ENCODE assay signal across 22 cellular contexts in the genomic region with DNA sequence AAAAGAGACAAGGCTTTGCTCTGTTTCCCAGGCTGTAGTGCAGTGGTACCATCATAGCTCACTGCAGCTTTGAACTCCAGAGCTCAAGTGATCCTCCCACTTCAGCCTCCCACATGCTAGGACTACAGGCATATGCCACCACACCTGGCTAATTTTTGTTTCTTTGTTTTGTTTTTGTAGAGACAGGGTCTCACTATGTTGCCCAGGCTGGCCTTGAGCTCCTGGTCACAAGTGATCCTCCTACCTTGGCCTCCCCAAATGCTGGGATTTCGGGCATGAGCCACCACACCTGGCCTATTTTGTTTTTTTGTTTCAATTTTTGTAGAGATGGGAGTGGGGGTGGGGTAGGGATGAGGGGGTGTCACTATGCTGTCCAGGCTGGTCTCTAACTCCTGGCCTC. TPM values are rescaled to one million over a fixed set of nuclear protein-coding genes. Genes with fewer than 3 reads are reported as not detected.
DNase-seq lines count a peak whose midpoint lies in the region; ATAC-seq, FAIRE-seq and TF ChIP-seq lines count a peak whose summit lies in the region.
"Had no signal": no experiment of that assay in that cellular context is flagged by ENCODE, and none has a peak within 500 bp of the region (broad histone marks: within the 10 kb centered on the region; RNA-seq: fewer than 3 reads in every experiment).

No MANE protein-coding gene starts in this region.

- H4K20me1 ChIP-seq in DND-41 (ENCODE audit: insufficient read depth, low read length), result no peaks in the 10 kb centered on the region
- H4K20me1 ChIP-seq in Loucy (ENCODE audit: insufficient read depth, low read length, poor library complexity, severe bottlenecking), result no peaks in the 10 kb centered on the region
- no peaks in the 10 kb centered on the region for H4K20me1 ChIP-seq in H1 (replicated peaks in 1 of 2; ENCODE audit: control insufficient read depth in 1 of 2, insufficient read depth in 2 of 2, low read length in 2 of 2)
- H4K20me1 ChIP-seq: BLaER1 treated with 17β-estradiol and CSF1 and Interleukin-3, amounts not matched to agents 10 nM and 100 nM had no signal

- no peak overlapping the region for H3K56ac ChIP-seq in H1 (replicated peaks; ENCODE audit: insufficient read length, low read depth, low read length)

- no peak overlapping the region for H4K91ac ChIP-seq in H1 (replicated peaks; ENCODE audit: insufficient read length, low read length)

- H3K14ac ChIP-seq in H1 (ENCODE audit: insufficient read length), result no peak overlapping the region

- CTCF ChIA-PET in H1 (lab: Charles Lee; ENCODE audit: partially characterized antibody), result interaction anchor here (0.5 to 13.7 kb wide), 19 partner anchors 9 to 698 kb away, joined by 3 to 259 read pairs (median 3); no protein-coding TSS in a partner anchor

- WGBS in H1 (ENCODE audit: extremely low coverage in 1 of 2, insufficient coverage in 1 of 2, insufficient read length in 1 of 2, insufficient replicate concordance in 2 of 2, low coverage in 1 of 2, low lambda C conversion rate in 2 of 2, missing lambda C conversion rate in 1 of 2), 2 experiments, result 100% methylated on average over 1 of the region's 1 CpG; no CpG with 5 or more reads in 1 of the 2 experiments
- 69 to 73% methylated on average over 1 of the region's 1 CpG for WGBS in testis, 2 donors

- no peak overlapping the region for H2BK5ac ChIP-seq in H1 (ENCODE audit: low read depth, low read length)

- H2AK5ac ChIP-seq in H1 (ENCODE audit: low read depth, low read length), result 0 out of 2 replicates have a peak overlapping the region, but pooled peaks have one; percentile 58

- no peaks in the 10 kb centered on the region for H3K23me2 ChIP-seq in H1 (ENCODE audit: low read depth, low read length)

- no peak overlapping the region for H3K4me3 ChIP-seq in DND-41 (ENCODE audit: low read depth in 1 of 2, low read length in 2 of 2)
- no peak overlapping the region for H3K4me3 ChIP-seq in Loucy (ENCODE audit: low read length, poor library complexity, severe bottlenecking)
- no peak overlapping the region for H3K4me3 ChIP-seq in H1 (ENCODE audit: extremely low read depth in 1 of 4, insufficient read depth in 2 of 4, low read depth in 3 of 4, low read length in 4 of 4)
- no peak overlapping the region for H3K4me3 ChIP-seq in ascending aorta
- H3K4me3 ChIP-seq in testis, result no peak overlapping the region
- H3K4me3 ChIP-seq: A549; BLaER1 treated with 17β-estradiol and CSF1 and Interleukin-3, amounts not matched to agents 10 nM and 100 nM; GM23248 had no signal

- H4K8ac ChIP-seq in H1 (ENCODE audit: extremely low read depth, insufficient read depth, low read length), result no peak overlapping the region

- intact Hi-C loops in ascending aorta (cut with DNase I) (no loop called here), testis (cut with DNase I; ENCODE audit: low total_unique reads) (no loop called here)

- no peak overlapping the region for H2BK20ac ChIP-seq in H1 (ENCODE audit: low read length)

- no peak overlapping the region for H3K27ac ChIP-seq in DND-41 (ENCODE audit: low read length)
- no peak overlapping the region for H3K27ac ChIP-seq in H1 (ENCODE audit: low read depth, low read length)
- no peak overlapping the region for H3K27ac ChIP-seq in ascending aorta
- H3K27ac ChIP-seq in testis, result no peak overlapping the region
- H3K27ac ChIP-seq: A549; BLaER1 treated with 17β-estradiol and CSF1 and Interleukin-3, amounts not matched to agents 10 nM and 100 nM; GM23248 had no signal

- TF ChIP-seq CTCF in DND-41 (IDR thresholded peaks at IDR 0.05; ENCODE audit: borderline replicate concordance, extremely low read depth, low read length, poor library complexity, severe bottlenecking) (no peak), Loucy (conservative IDR thresholded peaks at IDR 0.05; ENCODE audit: low read length) (no peak), H1 (IDR thresholded peaks at IDR 0.05; ENCODE audit: control extremely low read depth in 1 of 3, insufficient read depth in 1 of 3, low read depth in 1 of 3, low read length in 3 of 3) (no peak), ascending aorta (IDR thresholded peaks at IDR 0.05) (no peak), testis (IDR thresholded peaks at IDR 0.05) (no peak), GM10266 (IDR thresholded peaks at IDR 0.05; ENCODE audit: control insufficient read depth, insufficient read depth, low read depth, missing control alignments) (no peak)

- H3K9me3 ChIP-seq in DND-41 (ENCODE audit: insufficient read depth, low read length, severe bottlenecking) (no peaks in the 10 kb centered on the region), Loucy (ENCODE audit: insufficient read depth, low read depth, low read length) (no peaks in the 10 kb centered on the region), H1 (ENCODE audit: insufficient read depth in 2 of 2, low read depth in 1 of 2, low read length in 1 of 2) (no peaks in the 10 kb centered on the region), ascending aorta (no peaks in the 10 kb centered on the region), testis (no peaks in the 10 kb centered on the region)
- H3K9me3 ChIP-seq: A549; BE2C; BLaER1 treated with 17β-estradiol and CSF1 and Interleukin-3, amounts not matched to agents 10 nM and 100 nM had no signal

- no peaks in the 10 kb centered on the region for H3K79me1 ChIP-seq in H1 (ENCODE audit: low read depth, low read length)

- ATAC-seq in DND-41 (ENCODE audit: insufficient read depth, low read depth), result no peak

- no peaks in the 10 kb centered on the region for H3K36me3 ChIP-seq in DND-41 (ENCODE audit: insufficient read depth, low read length)
- no peaks in the 10 kb centered on the region for H3K36me3 ChIP-seq in Loucy (ENCODE audit: insufficient read depth, low read length)
- H3K36me3 ChIP-seq in H1 (ENCODE audit: control insufficient read depth in 2 of 4, insufficient read depth in 4 of 4, low read length in 3 of 4), result no peaks in the 10 kb centered on the region
- H3K36me3 ChIP-seq in ascending aorta, result no peaks in the 10 kb centered on the region
- no peaks in the 10 kb centered on the region for H3K36me3 ChIP-seq in testis (ENCODE audit: low read depth, missing control alignments)
- H3K36me3 ChIP-seq: BE2C; BLaER1 treated with 17β-estradiol and CSF1 and Interleukin-3, amounts not matched to agents 10 nM and 100 nM had no signal

- no peaks in the 10 kb centered on the region for H3K79me2 ChIP-seq in DND-41 (ENCODE audit: insufficient read depth, low read length)
- no peaks in the 10 kb centered on the region for H3K79me2 ChIP-seq in Loucy (ENCODE audit: insufficient read depth, low read length)
- H3K79me2 ChIP-seq in H1 (ENCODE audit: control insufficient read depth in 1 of 2, insufficient read depth in 2 of 2, low read length in 2 of 2), result no peaks in the 10 kb centered on the region

- no peak overlapping the region for H3K9ac ChIP-seq in DND-41 (ENCODE audit: low read depth, low read length)
- H3K9ac ChIP-seq in Loucy (ENCODE audit: low read depth, low read length, poor library complexity, severe bottlenecking), result no peak overlapping the region
- no peak overlapping the region for H3K9ac ChIP-seq in H1 (replicated peaks in 1 of 4; ENCODE audit: extremely low read depth in 1 of 4, low read depth in 3 of 4, low read length in 3 of 4)
- H3K9ac ChIP-seq: BLaER1 treated with 17β-estradiol and CSF1 and Interleukin-3, amounts not matched to agents 10 nM and 100 nM; GM23248 had no signal

- H3K4me1 ChIP-seq in DND-41 (ENCODE audit: insufficient read depth, low read length) (0 out of 2 replicates have a peak, but pooled peaks cover 3% of the 10 kb centered on the region), Loucy (ENCODE audit: insufficient read depth, low read length, poor library complexity, severe bottlenecking) (peaks cover 9% of the 10 kb centered on the region), H1 (replicated peaks in 1 of 4; ENCODE audit: control insufficient read depth in 3 of 4, insufficient read depth in 4 of 4, low read length in 3 of 4) (no peaks in the 10 kb centered on the region), ascending aorta (no peaks in the 10 kb centered on the region), testis (no peaks in the 10 kb centered on the region)
- H3K4me1 ChIP-seq: A549, BE2C had no signal

- no peak overlapping the region for H3K18ac ChIP-seq in H1 (ENCODE audit: extremely low read depth, low read length)

- peaks cover 4% of the 10 kb centered on the region; the same call in 1 of the 2 replicates for H3F3A ChIP-seq in Loucy (ENCODE audit: low read depth)

- no peak overlapping the region for H3K23ac ChIP-seq in H1 (ENCODE audit: insufficient read length)

- H3K27me3 ChIP-seq in DND-41 (ENCODE audit: insufficient read depth, low read length, poor library complexity) (no peaks in the 10 kb centered on the region), Loucy (ENCODE audit: insufficient read depth, low read length, poor library complexity, severe bottlenecking) (no peaks in the 10 kb centered on the region), H1 (replicated peaks in 1 of 4; ENCODE audit: control insufficient read depth in 3 of 4, extremely low read depth in 1 of 4, insufficient read depth in 3 of 4, low read length in 3 of 4) (no peaks in the 10 kb centered on the region), ascending aorta (no peaks in the 10 kb centered on the region), testis (no peaks in the 10 kb centered on the region)
- H3K27me3 ChIP-seq: BE2C; BLaER1 treated with 17β-estradiol and CSF1 and Interleukin-3, amounts not matched to agents 10 nM and 100 nM had no signal

- FAIRE-seq in H1 (lab: Jason Lieb, UNC), result no peak
- FAIRE-seq: D721Med, GM12892 had no signal

- 0 out of 2 replicates have a peak overlapping the region, but pooled peaks have one; percentile 33 for H2BK12ac ChIP-seq in H1 (ENCODE audit: low read depth, low read length)

- H2BK120ac ChIP-seq in H1 (replicated peaks; ENCODE audit: low read depth, low read length), result no peak overlapping the region

- H2AFZ ChIP-seq in DND-41 (ENCODE audit: low read depth, low read length), result peak overlapping the region; percentile 17; the same call in 1 of the 2 replicates
- H2AFZ ChIP-seq in Loucy (ENCODE audit: low read length), result peak overlapping the region; percentile 93; the same call in 1 of the 2 replicates
- no peak overlapping the region for H2AFZ ChIP-seq in H1 (ENCODE audit: low read length)

- TF ChIP-seq POLR2A in H1 (IDR thresholded peaks at IDR 0.05; ENCODE audit: control extremely low read depth in 1 of 2, low read depth in 2 of 2, low read length in 2 of 2), result no peak
- no peak for TF ChIP-seq POLR2A in testis (IDR thresholded peaks at IDR 0.05)

- no peak overlapping the region for H4K5ac ChIP-seq in H1 (ENCODE audit: insufficient read length, low read depth, low read length)

- DNase-seq in DND-41, result no peak
- DNase-seq in H1 (ENCODE audit: low read depth in 1 of 2, low spot score in 2 of 2), result no peak
- DNase-seq in ascending aorta (ENCODE audit: low spot score in 2 of 2), result no peak
- no peak for DNase-seq in testis
- no peak for DNase-seq in GM10266 (ENCODE audit: extremely low spot score)
- DNase-seq: 8988T, ACHN, BE2C, GM23248 had no signal

- no peak overlapping the region for H2BK15ac ChIP-seq in H1 (ENCODE audit: low read length)

- H3K4me2 ChIP-seq in DND-41 (ENCODE audit: insufficient read depth, low read length) (no peak overlapping the region), Loucy (ENCODE audit: low read depth, low read length, poor library complexity, severe bottlenecking) (no peak overlapping the region), H1 (ENCODE audit: insufficient read depth in 1 of 2, low read depth in 2 of 2, low read length in 2 of 2) (no peak overlapping the region)
- H3K4me2 ChIP-seq: A549; BLaER1 treated with 17β-estradiol and CSF1 and Interleukin-3, amounts not matched to agents 10 nM and 100 nM had no signal

- no peak overlapping the region for H3K4ac ChIP-seq in H1 (replicated peaks; ENCODE audit: insufficient read length, low read depth, low read length)

- POLR2A ChIA-PET in H1 (lab: Charles Lee; ENCODE audit: partially characterized antibody), result no interaction called here

- TF ChIP-seq EP300 in H1 (IDR thresholded peaks at IDR 0.05; ENCODE audit: borderline replicate concordance in 1 of 2, low read depth in 2 of 2, low read length in 2 of 2), result no peak

- H3K9me2 ChIP-seq in Loucy (replicated peaks; ENCODE audit: low read depth, low read length), result no peaks in the 10 kb centered on the region

- no peak for TF ChIP-seq RAD21 in H1 (IDR thresholded peaks at IDR 0.05 in 1 of 2, conservative IDR thresholded peaks at IDR 0.05 in 1 of 2; ENCODE audit: low read depth in 2 of 2, low read length in 2 of 2)

RNA-seq across cellular contexts. Expression of gene WDR87, which starts 6.9 kb away (rescaled TPM):
- not detected in 2 replicates for total RNA-seq in H1 (2021; fragmentation: NEBNext Ultra II Directional; extraction: Animal tissue kit (Norgen Biotek cat#: 25700))
- polyA plus RNA-seq in H1 (2011; rRNA removed) (not detected in 2 replicates), testis (ENCODE audit: insufficient read depth, low read depth, low replicate concordance) (22.0 TPM)
- not detected for polyA plus RNA-seq in H1 (2011; cell fraction: cytosol; rRNA removed)
- polyA plus RNA-seq in H1 (2011; cell fraction: nucleus; rRNA removed), result 0.01 TPM
- 0.01 TPM in 1 of 4 replicates, not detected in the others for polyA plus RNA-seq in H1 (2012, experiment 1 of 2)
- not detected for polyA plus RNA-seq in H1 (2012, experiment 2 of 2)
- polyA plus RNA-seq in H1 (2013, experiment 1 of 2), result under 0.01 TPM
- polyA plus RNA-seq in H1 (2013, experiment 2 of 2), result not detected
- polyA minus RNA-seq in H1 (2011; rRNA and poly(A)+ RNA removed), result not detected in 2 replicates
- polyA minus RNA-seq in H1 (2011; cell fraction: cytosol; rRNA and poly(A)+ RNA removed), result not detected
- polyA minus RNA-seq in H1 (2011; cell fraction: nucleus; rRNA and poly(A)+ RNA removed), result not detected
- total RNA-seq in ascending aorta (not detected), testis (10 to 100 TPM; 12.1 to 15.3 TPM)
- total RNA-seq: CD4-positive, alpha-beta T cell; CD8-positive, alpha-beta memory T cell; Daoy; G401; GM23248; H4; H9; HFFc6 had no signal
- polyA plus RNA-seq: A549; CD14-positive monocyte; CD8-positive, alpha-beta memory T cell; GM23248 had no signal

RNA-seq across cellular contexts. Expression of gene SIPA1L3, which starts 7.6 kb away (rescaled TPM):
- 43.0 and 54.9 TPM in 2 replicates for total RNA-seq in H1 (2021; fragmentation: NEBNext Ultra II Directional; extraction: Animal tissue kit (Norgen Biotek cat#: 25700))
- polyA plus RNA-seq in H1 (2011; rRNA removed) (15.0 and 20.7 TPM in 2 replicates), testis (ENCODE audit: insufficient read depth, low read depth, low replicate concordance) (21.1 TPM)
- 6.4 TPM for polyA plus RNA-seq in H1 (2011; cell fraction: cytosol; rRNA removed)
- 18.8 TPM for polyA plus RNA-seq in H1 (2011; cell fraction: nucleus; rRNA removed)
- polyA plus RNA-seq in H1 (2012, experiment 1 of 2), result 20.8 to 28.2 TPM (median 23.1 TPM) in 4 replicates
- polyA plus RNA-seq in H1 (2012, experiment 2 of 2), result 11.1 TPM
- polyA plus RNA-seq in H1 (2013, experiment 1 of 2), result 13.0 TPM
- polyA plus RNA-seq in H1 (2013, experiment 2 of 2), result 12.9 TPM
- polyA minus RNA-seq in H1 (2011; rRNA and poly(A)+ RNA removed), result 29.1 and 30.5 TPM in 2 replicates
- polyA minus RNA-seq in H1 (2011; cell fraction: cytosol; rRNA and poly(A)+ RNA removed), result 25.5 TPM
- polyA minus RNA-seq in H1 (2011; cell fraction: nucleus; rRNA and poly(A)+ RNA removed), result 35.5 TPM
- total RNA-seq in ascending aorta (27.1 TPM), testis (10 to 100 TPM; 43.7 to 47.6 TPM)

Comparison
In these comparisons a context has a peak if more than half of its experiments do, and no peak if none do; other contexts are left out.
1. RNA of gene WDR87, which starts 6.9 kb away (total RNA-seq): 12.1 to 15.3 TPM in testis; not detected in H1 and not detected in ascending aorta (single experiment); every median in the first group is over 10 times any median in the second.